26 cellular contexts compared by ENCODE assay signal in genomic region chr4:145880355-145880960, GRCh38. TPM values are rescaled to one million over a fixed set of nuclear protein-coding genes. Genes with fewer than 3 reads are reported as not detected.
A peak's percentile ranks its signal among the peaks of the same experiment; 100 is the strongest.
DNase-seq lines count a peak whose midpoint lies in the region; ATAC-seq and TF ChIP-seq lines count a peak whose summit lies in the region.
"Had no signal": no experiment of that assay in that cellular context is flagged by ENCODE, and none has a peak within 500 bp of the region (broad histone marks: within the 10 kb centered on the region; RNA-seq: fewer than 3 reads in every experiment).

No MANE protein-coding gene starts in this region.

- no peak for TF ChIP-seq CTCF in IMR-90 (conservative IDR thresholded peaks at IDR 0.05; ENCODE audit: low read depth, low read length)
- TF ChIP-seq CTCF in breast epithelium (IDR thresholded peaks at IDR 0.05), result no peak
- peak in 1 of 6 experiments; percentile 8 for TF ChIP-seq CTCF in esophagus squamous epithelium (IDR thresholded peaks at IDR 0.05)

- peaks cover 18 to 34% of the 10 kb centered on the region in 2 donors for H3K36me3 Mint-ChIP-seq in stimulated activated naive B cell treated with anti-CD40 and anti-IgM and Interleukin-4, amounts not matched to agents 10 μg/mL and 1 μg/mL and 100 μg/mL, for 72 hours
- H3K36me3 Mint-ChIP-seq: CD14-positive monocyte had no signal

- H3K9me1 ChIP-seq in IMR-90 (ENCODE audit: insufficient read depth, low read length), result peaks cover 3% of the 10 kb centered on the region; the same call in 1 of the 2 replicates

- H3K27ac Mint-ChIP-seq in stimulated activated naive B cell treated with anti-CD40 and anti-IgM and Interleukin-4, amounts not matched to agents 10 μg/mL and 1 μg/mL and 100 μg/mL, for 72 hours, result peak overlapping the region; percentile 66
- H3K27ac Mint-ChIP-seq: activated CD8-positive, alpha-beta T cell treated with anti-CD3 and anti-CD28 coated beads for 36 hours; CD14-positive monocyte; type B pancreatic cell had no signal

- H4K5ac ChIP-seq in IMR-90 (ENCODE audit: low read depth, low read length), result no peak overlapping the region

- no peak overlapping the region for H3K18ac ChIP-seq in IMR-90 (ENCODE audit: low read depth, low read length)

- CTCF ChIA-PET in IMR-90 (lab: Yijun Ruan, JAX), result interaction anchor here (0.6 kb wide), 1 partner anchor 354 kb away, joined by 3 read pairs; no protein-coding TSS in a partner anchor

- no peak overlapping the region for H3K23ac ChIP-seq in IMR-90 (ENCODE audit: low read depth, low read length)

- peaks cover 8% of the 10 kb centered on the region for H3K4me1 ChIP-seq in IMR-90 (ENCODE audit: control insufficient read depth, insufficient read depth, low read length)
- H3K4me1 ChIP-seq in breast epithelium, result peaks cover 5 to 15% of the 10 kb centered on the region in 2 donors
- peaks cover 5 to 43% (median 29%) of the 10 kb centered on the region in 3 donors for H3K4me1 ChIP-seq in esophagus squamous epithelium

- no peak overlapping the region for H2AK9ac ChIP-seq in IMR-90 (replicated peaks; ENCODE audit: low read depth, low read length, poor library complexity)

- peaks cover 8% of the 10 kb centered on the region for H3K36me3 ChIP-seq in IMR-90 (ENCODE audit: control insufficient read depth, insufficient read depth, low read length)
- H3K36me3 ChIP-seq in breast epithelium, result no peaks in the 10 kb centered on the region
- peaks cover 0 to 6% (median 0%) of the 10 kb centered on the region in 3 donors for H3K36me3 ChIP-seq in esophagus squamous epithelium
- H3K36me3 ChIP-seq: MG63 had no signal

- ATAC-seq in IMR-90 (ENCODE audit: low read depth) (no peak), GM18870 (IDR thresholded peaks at IDR 0.05; ENCODE audit: unreplicated experiment) (no peak), GM21390 (IDR thresholded peaks at IDR 0.05; ENCODE audit: unreplicated experiment) (no peak)
- ATAC-seq in stimulated activated naive B cell treated with anti-CD40 and anti-IgM and Interleukin-4, amounts not matched to agents 10 μg/mL and 1 μg/mL and 100 μg/mL, for 72 hours (replicated peaks), result no peak
- ATAC-seq: activated CD8-positive, alpha-beta T cell treated with anti-CD3 and anti-CD28 coated beads for 36 hours; stimulated activated naive CD8-positive, alpha-beta T cell treated with anti-CD3 and anti-CD28 coated beads, Interleukin-15, Interleukin-2, amounts not matched to agents 100 U/mL and 50 U/mL, for 24 hours had no signal

- dilution Hi-C loops in IMR-90 (cut with HindIII; ENCODE audit: low sequenced_read_pairs, unreplicated experiment), result no loop called here

- H2BK20ac ChIP-seq in IMR-90 (ENCODE audit: low read depth, low read length), result no peak overlapping the region

- TF ChIP-seq POLR2A in IMR-90 (IDR thresholded peaks at IDR 0.05; ENCODE audit: low read depth, low read length), result no peak
- no peak for TF ChIP-seq POLR2A in breast epithelium (IDR thresholded peaks at IDR 0.05)
- TF ChIP-seq POLR2A in esophagus squamous epithelium (IDR thresholded peaks at IDR 0.05), result no peak

- H3K27me3 Mint-ChIP-seq in stimulated activated naive B cell treated with anti-CD40 and anti-IgM and Interleukin-4, amounts not matched to agents 10 μg/mL and 1 μg/mL and 100 μg/mL, for 72 hours, result no peaks in the 10 kb centered on the region
- H3K27me3 Mint-ChIP-seq: activated CD8-positive, alpha-beta T cell treated with anti-CD3 and anti-CD28 coated beads for 36 hours; type B pancreatic cell had no signal

- in situ Hi-C loops in IMR-90 (cut with MboI; ENCODE audit: low sequenced_read_pairs), result no loop called here

- H3K4me3 Mint-ChIP-seq in stimulated activated naive B cell treated with anti-CD40 and anti-IgM and Interleukin-4, amounts not matched to agents 10 μg/mL and 1 μg/mL and 100 μg/mL, for 72 hours, result no peak overlapping the region
- H3K4me3 Mint-ChIP-seq: activated CD8-positive, alpha-beta T cell treated with anti-CD3 and anti-CD28 coated beads for 36 hours; CD14-positive monocyte; type B pancreatic cell had no signal

- no peak overlapping the region for H3K56ac ChIP-seq in IMR-90 (ENCODE audit: extremely low read depth, insufficient read depth, low read length)

- DNase-seq in IMR-90, result no peak
- no peak for DNase-seq in breast epithelium (ENCODE audit: low spot score in 2 of 2)
- DNase-seq in esophagus squamous epithelium (lab: John Stamatoyannopoulos, UW), result no peak
- DNase-seq in stimulated activated naive B cell treated with anti-CD40 and anti-IgM and Interleukin-4, amounts not matched to agents 10 μg/mL and 1 μg/mL and 100 μg/mL, for 72 hours, result no peak
- DNase-seq in activated CD4-positive, alpha-beta T cell treated with anti-CD3 and anti-CD28 coated beads for 1 hour, result no peak
- DNase-seq in SHP77 treated with DMSO at 0.1 percent for 48 hours (lab: John Stamatoyannopoulos, UW), result no peak
- DNase-seq: ACHN; activated CD8-positive, alpha-beta T cell treated with anti-CD3 and anti-CD28 coated beads for 36 hours; activated effector memory CD4-positive, alpha-beta T cell treated with anti-CD3 and anti-CD28 coated beads, Interleukin-2, amount 50 U/mL, for 16 hours; activated T-cell treated with anti-CD3 and anti-CD28 coated beads for 4 hours; central memory CD4-positive, alpha-beta T cell; erythroblast; kidney; MG63; NCI-H1436; NCI-H2171; NCI-H524 treated with DMSO at 0.1 percent for 48 hours; occipital lobe; stimulated activated CD4-positive, alpha-beta T cell treated with anti-CD3 and anti-CD28 coated beads, Interleukin-4, amount 100 ng/mL, for 24 hours; stimulated activated naive CD8-positive, alpha-beta T cell treated with anti-CD3 and anti-CD28 coated beads, Interleukin-15, Interleukin-2, amounts not matched to agents 100 U/mL and 50 U/mL, for 24 hours had no signal

- H2BK5ac ChIP-seq in IMR-90 (ENCODE audit: low read depth, low read length, poor library complexity, severe bottlenecking), result no peak overlapping the region

- 0 out of 2 replicates have a peak, but pooled peaks cover 3% of the 10 kb centered on the region for H4K20me1 ChIP-seq in IMR-90 (ENCODE audit: insufficient read depth, low read length)

- no peak overlapping the region for H3K4me2 ChIP-seq in IMR-90 (ENCODE audit: low read depth, low read length)

- H2BK120ac ChIP-seq in IMR-90 (ENCODE audit: low read depth, low read length), result no peak overlapping the region; the same call in 1 of the 2 replicates

- POLR2A ChIA-PET in IMR-90 (lab: Charles Lee; ENCODE audit: unreplicated experiment), result no interaction called here

- H3K9me3 Mint-ChIP-seq in stimulated activated naive B cell treated with anti-CD40 and anti-IgM and Interleukin-4, amounts not matched to agents 10 μg/mL and 1 μg/mL and 100 μg/mL, for 72 hours, result no peaks in the 10 kb centered on the region
- H3K9me3 Mint-ChIP-seq: activated CD8-positive, alpha-beta T cell treated with anti-CD3 and anti-CD28 coated beads for 36 hours; IgD-negative memory B cell; type B pancreatic cell had no signal

- intact Hi-C loops in IMR-90 (cut with micrococcal nuclease) (loop anchor here (10.0 kb wide), 1 partner anchor 174 kb away; no protein-coding TSS in a partner anchor), breast epithelium (cut with DNase I; ENCODE audit: low total_unique reads) (no loop called here), esophagus squamous epithelium (cut with DNase I) (no loop called here)

- BruUV-seq in IMR-90 (replicated peaks; lab: Mats Ljungman, UMichigan), result no TSS peak

- 90% methylated on average over 4 of the region's 9 CpGs; no CpG with 5 or more reads in 1 of the 2 experiments for WGBS in IMR-90 (ENCODE audit: extremely low coverage in 2 of 2, insufficient read length in 1 of 2), 2 experiments
- WGBS in esophagus squamous epithelium, 2 donors, result 35 to 64% methylated on average over 9 of the region's 9 CpGs

- no peaks in the 10 kb centered on the region for H3K27me3 ChIP-seq in IMR-90 (ENCODE audit: control insufficient read depth, insufficient read depth, low read length)
- no peaks in the 10 kb centered on the region for H3K27me3 ChIP-seq in breast epithelium
- H3K27me3 ChIP-seq in esophagus squamous epithelium, result no peaks in the 10 kb centered on the region
- H3K27me3 ChIP-seq: MG63 had no signal

- H3K27ac ChIP-seq in IMR-90 (ENCODE audit: insufficient read depth, low read length), result no peak overlapping the region
- peak overlapping the region; percentile 67 to 68 for H3K27ac ChIP-seq in breast epithelium
- H3K27ac ChIP-seq in esophagus squamous epithelium, result peak overlapping the region; percentile 46 to 74 (median 61)

- H2AFZ ChIP-seq in IMR-90 (replicated peaks; ENCODE audit: low read length, poor library complexity), result no peak overlapping the region

- no peak for TF ChIP-seq RAD21 in IMR-90 (IDR thresholded peaks at IDR 0.05; ENCODE audit: low read length)

- peak overlapping the region; percentile 60; the same call in 1 of the 2 replicates for H2AK5ac ChIP-seq in IMR-90 (ENCODE audit: low read depth, low read length)

- H2BK15ac ChIP-seq in IMR-90 (ENCODE audit: low read depth, low read length), result no peak overlapping the region

- H3K9ac ChIP-seq in IMR-90 (ENCODE audit: low read depth, low read length), result no peak overlapping the region

- H4K91ac ChIP-seq in IMR-90 (ENCODE audit: insufficient read depth, low read depth, low read length), result no peak overlapping the region

- peaks cover 34 to 41% of the 10 kb centered on the region in 2 donors for H3K4me1 Mint-ChIP-seq in stimulated activated naive B cell treated with anti-CD40 and anti-IgM and Interleukin-4, amounts not matched to agents 10 μg/mL and 1 μg/mL and 100 μg/mL, for 72 hours

- H3K4me3 ChIP-seq in IMR-90 (ENCODE audit: insufficient read depth, low read depth, low read length) (no peak overlapping the region), breast epithelium (no peak overlapping the region), esophagus squamous epithelium (no peak overlapping the region)
- H3K4me3 ChIP-seq: HAP-1, MG63 had no signal

- no peak overlapping the region for H3K14ac ChIP-seq in IMR-90 (replicated peaks; ENCODE audit: low read depth, low read length)

- no peak overlapping the region for H3K4ac ChIP-seq in IMR-90 (ENCODE audit: low read depth, low read length)

- peaks cover 10 to 27% of the 10 kb centered on the region in 2 experiments; a peak in 3 of 4 replicates for H3K79me1 ChIP-seq in IMR-90 (ENCODE audit: low read depth in 1 of 2, low read length in 2 of 2)

- no peak overlapping the region for H4K8ac ChIP-seq in IMR-90 (ENCODE audit: low read depth in 2 of 2, low read length in 2 of 2)

- H3K9me3 ChIP-seq in IMR-90 (ENCODE audit: control insufficient read depth, insufficient read depth, low read length) (no peaks in the 10 kb centered on the region), breast epithelium (no peaks in the 10 kb centered on the region), esophagus squamous epithelium (no peaks in the 10 kb centered on the region)
- H3K9me3 ChIP-seq: HAP-1, MG63 had no signal

TF ChIP-seq in IMR-90, 13 proteins besides CTCF, POLR2A, EP300 and RAD21 (continues in another document):
- no peak for TF ChIP-seq SMC3 (IDR thresholded peaks at IDR 0.05; ENCODE audit: low read depth, low read length)
- TF ChIP-seq RCOR1 (IDR thresholded peaks at IDR 0.05; ENCODE audit: insufficient replicate concordance, low read length), result no peak

RNA-seq across cellular contexts. Expression of gene ZNF827, which starts 58.2 kb away (rescaled TPM):
- total RNA-seq in IMR-90 (2012; rRNA removed) (6.6 and 6.7 TPM in 2 replicates), breast epithelium (10 to 100 TPM; 18.6 to 21.1 (median 19.0) TPM), esophagus squamous epithelium (10 to 100 TPM in 1 of 4 donors, 1 to 10 TPM in 3; 5.2 to 11.0 (median 6.4) TPM)
- polyA plus RNA-seq in IMR-90 (2012; rRNA removed), result 31.7 and 37.5 TPM in 2 replicates
- 13.3 and 21.6 TPM in 2 replicates for polyA plus RNA-seq in IMR-90 (2012; cell fraction: cytosol; rRNA removed)
- polyA plus RNA-seq in IMR-90 (2012; cell fraction: nucleus; rRNA removed; ENCODE audit: low replicate concordance), result 73.5 and 158 TPM in 2 replicates
- polyA plus RNA-seq: CD14-positive monocyte had no signal
